11 cellular contexts compared by ENCODE assay signal in the genomic region with DNA sequence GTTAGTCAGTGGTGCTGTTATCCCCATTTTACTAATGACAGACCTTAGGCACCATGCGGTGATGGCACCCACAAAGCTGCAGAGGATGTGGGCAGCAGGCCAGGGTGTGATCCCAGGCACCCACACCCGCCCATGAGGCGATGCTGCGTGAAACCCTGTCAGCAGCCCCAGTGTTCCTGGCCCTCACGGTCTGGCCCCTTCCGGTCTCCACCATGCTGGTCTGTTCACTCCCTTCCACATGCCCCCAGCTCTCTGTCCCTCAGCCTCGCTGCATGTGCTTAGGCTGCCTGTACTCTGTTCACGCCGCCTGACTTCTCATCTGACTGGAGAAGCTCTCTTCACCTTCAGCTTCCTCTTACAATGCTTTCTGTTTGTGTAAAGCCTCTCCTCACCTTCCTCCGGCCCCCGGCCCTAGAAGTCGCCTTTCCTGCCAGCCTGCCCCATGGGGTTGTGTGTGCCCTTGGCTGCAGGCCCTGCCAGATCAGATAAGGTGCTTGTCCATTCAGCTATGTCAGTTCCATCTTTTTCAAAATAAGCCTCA. TPM values are rescaled to one million over a fixed set of nuclear protein-coding genes. Genes with fewer than 3 reads are reported as not detected.
DNase-seq lines count a peak whose midpoint lies in the region; ATAC-seq and TF ChIP-seq lines count a peak whose summit lies in the region.
"Had no signal": no experiment of that assay in that cellular context is flagged by ENCODE, and none has a peak within 500 bp of the region (broad histone marks: within the 10 kb centered on the region; RNA-seq: fewer than 3 reads in every experiment).

No MANE protein-coding gene starts in this region.

- peaks cover 74 to 78% of the 10 kb centered on the region in 2 donors for H3K4me1 Mint-ChIP-seq in immature natural killer cell
- H3K4me1 Mint-ChIP-seq: neural crest cell had no signal

- no peaks in the 10 kb centered on the region for H3K9me3 ChIP-seq in thyroid gland

- no peak overlapping the region for H3K27ac ChIP-seq in thyroid gland
- H3K27ac ChIP-seq: 22Rv1 had no signal

- H3K36me3 ChIP-seq in thyroid gland, result peaks cover 14 to 16% of the 10 kb centered on the region in 2 donors

- intact Hi-C loops in thyroid gland (cut with DNase I), result no loop called here

- H3K4me1 ChIP-seq in thyroid gland, result peaks cover 0 to 7% of the 10 kb centered on the region in 2 donors

- WGBS in thyroid gland, 2 donors, result 48 to 76% methylated on average over 12 of the region's 12 CpGs

- H3K27ac Mint-ChIP-seq in immature natural killer cell, result peak overlapping the region; percentile 97 to 99 (median 98)

- H3K36me3 Mint-ChIP-seq in immature natural killer cell, result peaks cover 0 to 16% (median 13%) of the 10 kb centered on the region in 3 donors

- ATAC-seq in GM19455 (IDR thresholded peaks at IDR 0.05; ENCODE audit: unreplicated experiment) (no peak), GM21529 (IDR thresholded peaks at IDR 0.05; ENCODE audit: unreplicated experiment) (no peak)

- no peaks in the 10 kb centered on the region for H3K9me3 Mint-ChIP-seq in immature natural killer cell
- H3K9me3 Mint-ChIP-seq: neural crest cell had no signal

- no peak for TF ChIP-seq POLR2A in thyroid gland (IDR thresholded peaks at IDR 0.05)

- no peak overlapping the region for H3K4me3 ChIP-seq in thyroid gland (replicated peaks in 1 of 3)

- peaks cover 5 to 17% (median 12%) of the 10 kb centered on the region in 3 donors for H3K27me3 Mint-ChIP-seq in immature natural killer cell (ENCODE audit: low read depth in 3 of 3)

- H3K27me3 ChIP-seq in thyroid gland, result no peaks in the 10 kb centered on the region

- TF ChIP-seq CTCF in thyroid gland (IDR thresholded peaks at IDR 0.05), result no peak

- DNase-seq in NK-92 treated with Interleukin-12 subunit alpha and Interleukin-12 subunit beta, amount 100 ng/mL, for 24 hours (lab: John Stamatoyannopoulos, UW), result peak; percentile 78
- DNase-seq in NK-92 (lab: John Stamatoyannopoulos, UW; ENCODE audit: unreplicated experiment), result no peak
- peak; percentile 35 for DNase-seq in activated CD4-positive, alpha-beta T cell treated with anti-CD3 and anti-CD28 coated beads, Interleukin-2, amount 50 U/mL, for 1 hour
- peak; percentile 88 to 89 (median 88) for DNase-seq in immature natural killer cell
- peak; percentile 11 to 57 for DNase-seq in thyroid gland
- DNase-seq in MV-4-11 (lab: John Stamatoyannopoulos, UW), result no peak

- H3K4me3 Mint-ChIP-seq in immature natural killer cell, result peak overlapping the region; percentile 80 to 91 (median 86)
- H3K4me3 Mint-ChIP-seq: neural crest cell had no signal

RNA-seq across cellular contexts. Expression of gene ORAI2, which starts 17.6 kb away (rescaled TPM):
- 100 to 1,000 TPM in 1 of 3 donors, 10 to 100 TPM in 2; 73.5 to 125 (median 80.6) TPM for polyA plus RNA-seq in immature natural killer cell
- 100 to 1,000 TPM in 2 of 4 donors, 10 to 100 TPM in 2; 41.8 to 133 (median 81.4) TPM for total RNA-seq in thyroid gland

RNA-seq across cellular contexts. Expression of gene PRKRIP1, which starts 19.6 kb away (rescaled TPM):
- 10 to 100 TPM; 13.2 to 20.2 (median 17.2) TPM for polyA plus RNA-seq in immature natural killer cell
- total RNA-seq in thyroid gland, result 10 to 100 TPM; 31.8 to 43.7 (median 37.7) TPM

RNA-seq across cellular contexts. Expression of gene ALKBH4, which starts 48.9 kb away (rescaled TPM):
- 10 to 100 TPM; 16.2 to 25.8 (median 18.5) TPM for polyA plus RNA-seq in immature natural killer cell
- total RNA-seq in thyroid gland, result 10 to 100 TPM; 16.9 to 42.2 (median 28.6) TPM

RNA-seq across cellular contexts. Expression of gene LRWD1, which starts 49.0 kb away (rescaled TPM):
- polyA plus RNA-seq in immature natural killer cell, result 10 to 100 TPM; 13.5 to 22.8 (median 21.5) TPM
- 10 to 100 TPM; 11.4 to 23.5 (median 16.4) TPM for total RNA-seq in thyroid gland

RNA-seq across cellular contexts. Expression of gene SPDYE6, which starts 59.5 kb away (rescaled TPM):
- polyA plus RNA-seq in immature natural killer cell, result under 1 TPM in 1 of 3 donors, not detected in 2; 0.97 TPM
- not detected for total RNA-seq in thyroid gland
- total RNA-seq: HT1080, neural crest cell had no signal

Comparison
In these comparisons a context has a peak if more than half of its experiments do, and no peak if none do; other contexts are left out.
1. DNase-seq: peak in NK-92 treated with Interleukin-12 subunit alpha and Interleukin-12 subunit beta, amount 100 ng/mL, for 24 hours (single experiment), activated CD4-positive, alpha-beta T cell treated with anti-CD3 and anti-CD28 coated beads, Interleukin-2, amount 50 U/mL, for 1 hour (single experiment), immature natural killer cell (3 of 3) and thyroid gland (2 of 2); none in NK-92 (single experiment) and MV-4-11 (single experiment).